1 cellular context compared by ENCODE assay signal in the genomic region with DNA sequence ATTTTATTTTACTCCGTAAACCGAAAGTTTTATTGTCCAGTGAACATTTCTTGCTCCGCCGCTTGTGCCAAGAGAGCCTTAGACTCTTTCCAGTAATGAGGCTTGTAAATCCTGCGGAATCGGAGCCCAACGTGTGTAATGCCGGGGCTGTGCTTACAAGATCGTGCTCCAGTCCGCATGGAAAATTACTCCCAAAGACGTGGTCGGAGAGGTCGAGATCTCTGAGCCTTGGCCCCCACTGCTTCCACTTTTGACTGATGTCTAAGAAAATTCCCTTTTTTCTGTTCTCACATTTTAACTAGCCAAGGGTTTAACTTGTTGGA.
TF ChIP-seq lines count a peak whose summit lies in the region.

No MANE protein-coding gene starts in this region.

TF ChIP-seq in GM23338, 12 proteins besides CTCF, POLR2A, EP300 and RAD21 (continued from another document):
- TF ChIP-seq ZNF114 (CRISPR knock-in tag; IDR thresholded peaks at IDR 0.05) = no peak
- TF ChIP-seq, protein P1, sequence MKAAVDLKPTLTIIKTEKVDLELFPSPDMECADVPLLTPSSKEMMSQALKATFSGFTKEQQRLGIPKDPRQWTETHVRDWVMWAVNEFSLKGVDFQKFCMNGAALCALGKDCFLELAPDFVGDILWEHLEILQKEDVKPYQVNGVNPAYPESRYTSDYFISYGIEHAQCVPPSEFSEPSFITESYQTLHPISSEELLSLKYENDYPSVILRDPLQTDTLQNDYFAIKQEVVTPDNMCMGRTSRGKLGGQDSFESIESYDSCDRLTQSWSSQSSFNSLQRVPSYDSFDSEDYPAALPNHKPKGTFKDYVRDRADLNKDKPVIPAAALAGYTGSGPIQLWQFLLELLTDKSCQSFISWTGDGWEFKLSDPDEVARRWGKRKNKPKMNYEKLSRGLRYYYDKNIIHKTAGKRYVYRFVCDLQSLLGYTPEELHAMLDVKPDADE (IDR thresholded peaks at IDR 0.05) = no peak
- TF ChIP-seq, protein P2, sequence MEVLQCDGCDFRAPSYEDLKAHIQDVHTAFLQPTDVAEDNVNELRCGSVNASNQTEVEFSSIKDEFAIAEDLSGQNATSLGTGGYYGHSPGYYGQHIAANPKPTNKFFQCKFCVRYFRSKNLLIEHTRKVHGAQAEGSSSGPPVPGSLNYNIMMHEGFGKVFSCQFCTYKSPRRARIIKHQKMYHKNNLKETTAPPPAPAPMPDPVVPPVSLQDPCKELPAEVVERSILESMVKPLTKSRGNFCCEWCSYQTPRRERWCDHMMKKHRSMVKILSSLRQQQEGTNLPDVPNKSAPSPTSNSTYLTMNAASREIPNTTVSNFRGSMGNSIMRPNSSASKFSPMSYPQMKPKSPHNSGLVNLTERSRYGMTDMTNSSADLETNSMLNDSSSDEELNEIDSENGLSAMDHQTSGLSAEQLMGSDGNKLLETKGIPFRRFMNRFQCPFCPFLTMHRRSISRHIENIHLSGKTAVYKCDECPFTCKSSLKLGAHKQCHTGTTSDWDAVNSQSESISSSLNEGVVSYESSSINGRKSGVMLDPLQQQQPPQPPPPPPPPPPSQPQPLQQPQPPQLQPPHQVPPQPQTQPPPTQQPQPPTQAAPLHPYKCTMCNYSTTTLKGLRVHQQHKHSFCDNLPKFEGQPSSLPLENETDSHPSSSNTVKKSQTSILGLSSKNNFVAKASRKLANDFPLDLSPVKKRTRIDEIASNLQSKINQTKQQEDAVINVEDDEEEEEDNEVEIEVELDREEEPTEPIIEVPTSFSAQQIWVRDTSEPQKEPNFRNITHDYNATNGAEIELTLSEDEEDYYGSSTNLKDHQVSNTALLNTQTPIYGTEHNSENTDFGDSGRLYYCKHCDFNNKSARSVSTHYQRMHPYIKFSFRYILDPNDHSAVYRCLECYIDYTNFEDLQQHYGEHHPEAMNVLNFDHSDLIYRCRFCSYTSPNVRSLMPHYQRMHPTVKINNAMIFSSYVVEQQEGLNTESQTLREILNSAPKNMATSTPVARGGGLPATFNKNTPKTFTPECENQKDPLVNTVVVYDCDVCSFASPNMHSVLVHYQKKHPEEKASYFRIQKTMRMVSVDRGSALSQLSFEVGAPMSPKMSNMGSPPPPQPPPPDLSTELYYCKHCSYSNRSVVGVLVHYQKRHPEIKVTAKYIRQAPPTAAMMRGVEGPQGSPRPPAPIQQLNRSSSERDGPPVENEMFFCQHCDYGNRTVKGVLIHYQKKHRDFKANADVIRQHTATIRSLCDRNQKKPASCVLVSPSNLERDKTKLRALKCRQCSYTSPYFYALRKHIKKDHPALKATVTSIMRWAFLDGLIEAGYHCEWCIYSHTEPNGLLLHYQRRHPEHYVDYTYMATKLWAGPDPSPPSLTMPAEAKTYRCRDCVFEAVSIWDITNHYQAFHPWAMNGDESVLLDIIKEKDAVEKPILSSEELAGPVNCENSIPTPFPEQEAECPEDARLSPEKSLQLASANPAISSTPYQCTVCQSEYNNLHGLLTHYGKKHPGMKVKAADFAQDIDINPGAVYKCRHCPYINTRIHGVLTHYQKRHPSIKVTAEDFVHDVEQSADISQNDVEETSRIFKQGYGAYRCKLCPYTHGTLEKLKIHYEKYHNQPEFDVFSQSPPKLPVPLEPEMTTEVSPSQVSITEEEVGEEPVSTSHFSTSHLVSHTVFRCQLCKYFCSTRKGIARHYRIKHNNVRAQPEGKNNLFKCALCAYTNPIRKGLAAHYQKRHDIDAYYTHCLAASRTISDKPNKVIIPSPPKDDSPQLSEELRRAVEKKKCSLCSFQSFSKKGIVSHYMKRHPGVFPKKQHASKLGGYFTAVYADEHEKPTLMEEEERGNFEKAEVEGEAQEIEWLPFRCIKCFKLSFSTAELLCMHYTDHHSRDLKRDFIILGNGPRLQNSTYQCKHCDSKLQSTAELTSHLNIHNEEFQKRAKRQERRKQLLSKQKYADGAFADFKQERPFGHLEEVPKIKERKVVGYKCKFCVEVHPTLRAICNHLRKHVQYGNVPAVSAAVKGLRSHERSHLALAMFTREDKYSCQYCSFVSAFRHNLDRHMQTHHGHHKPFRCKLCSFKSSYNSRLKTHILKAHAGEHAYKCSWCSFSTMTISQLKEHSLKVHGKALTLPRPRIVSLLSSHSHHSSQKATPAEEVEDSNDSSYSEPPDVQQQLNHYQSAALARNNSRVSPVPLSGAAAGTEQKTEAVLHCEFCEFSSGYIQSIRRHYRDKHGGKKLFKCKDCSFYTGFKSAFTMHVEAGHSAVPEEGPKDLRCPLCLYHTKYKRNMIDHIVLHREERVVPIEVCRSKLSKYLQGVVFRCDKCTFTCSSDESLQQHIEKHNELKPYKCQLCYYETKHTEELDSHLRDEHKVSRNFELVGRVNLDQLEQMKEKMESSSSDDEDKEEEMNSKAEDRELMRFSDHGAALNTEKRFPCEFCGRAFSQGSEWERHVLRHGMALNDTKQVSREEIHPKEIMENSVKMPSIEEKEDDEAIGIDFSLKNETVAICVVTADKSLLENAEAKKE (CRISPR knock-in tag; IDR thresholded peaks at IDR 0.05) = no peak
